Comparison of ENCODE assay signal across 2 cellular contexts in genomic region chr19:16118489-16119033, GRCh38.
TF ChIP-seq lines count a peak whose summit lies in the region.

No MANE protein-coding gene starts in this region.

TF ChIP-seq in liver, 16 proteins besides CTCF, POLR2A, EP300 and RAD21:
- no peak for TF ChIP-seq YY1 (IDR thresholded peaks at IDR 0.05)
- no peak for TF ChIP-seq EGR1 (IDR thresholded peaks at IDR 0.05; ENCODE audit: low read depth in 2 of 2)
- no peak for TF ChIP-seq ZBTB33 (IDR thresholded peaks at IDR 0.05)
- TF ChIP-seq GABPA (IDR thresholded peaks at IDR 0.05 in 1 of 2, conservative IDR thresholded peaks at IDR 0.05 in 1 of 2), result no peak
- no peak for TF ChIP-seq FOXA1 (IDR thresholded peaks at IDR 0.05)
- TF ChIP-seq, protein P1, sequence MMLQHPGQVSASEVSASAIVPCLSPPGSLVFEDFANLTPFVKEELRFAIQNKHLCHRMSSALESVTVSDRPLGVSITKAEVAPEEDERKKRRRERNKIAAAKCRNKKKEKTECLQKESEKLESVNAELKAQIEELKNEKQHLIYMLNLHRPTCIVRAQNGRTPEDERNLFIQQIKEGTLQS (IDR thresholded peaks at IDR 0.05), result no peak
- TF ChIP-seq REST (IDR thresholded peaks at IDR 0.05), result no peak
- no peak for TF ChIP-seq TAF1 (conservative IDR thresholded peaks at IDR 0.05)
- no peak for TF ChIP-seq HNF4G (IDR thresholded peaks at IDR 0.05)
- TF ChIP-seq FOXA2 (IDR thresholded peaks at IDR 0.05), result no peak
- TF ChIP-seq RXRA (IDR thresholded peaks at IDR 0.05), result no peak
- TF ChIP-seq MAX (IDR thresholded peaks at IDR 0.05), result no peak

TF ChIP-seq in HepG2, 621 proteins besides CTCF, POLR2A, EP300 and RAD21:
- TF ChIP-seq THYN1 (CRISPR knock-in tag; IDR thresholded peaks at IDR 0.05; ENCODE audit: borderline replicate concordance, low read depth), result no peak
- TF ChIP-seq ZNF724P (CRISPR knock-in tag; IDR thresholded peaks at IDR 0.05; ENCODE audit: borderline replicate concordance), result no peak
- TF ChIP-seq TBL1XR1 (IDR thresholded peaks at IDR 0.05; ENCODE audit: borderline replicate concordance, low read length, partially characterized antibody), result no peak
